ENCODE assay signal across 7 cellular contexts in the genomic region with DNA sequence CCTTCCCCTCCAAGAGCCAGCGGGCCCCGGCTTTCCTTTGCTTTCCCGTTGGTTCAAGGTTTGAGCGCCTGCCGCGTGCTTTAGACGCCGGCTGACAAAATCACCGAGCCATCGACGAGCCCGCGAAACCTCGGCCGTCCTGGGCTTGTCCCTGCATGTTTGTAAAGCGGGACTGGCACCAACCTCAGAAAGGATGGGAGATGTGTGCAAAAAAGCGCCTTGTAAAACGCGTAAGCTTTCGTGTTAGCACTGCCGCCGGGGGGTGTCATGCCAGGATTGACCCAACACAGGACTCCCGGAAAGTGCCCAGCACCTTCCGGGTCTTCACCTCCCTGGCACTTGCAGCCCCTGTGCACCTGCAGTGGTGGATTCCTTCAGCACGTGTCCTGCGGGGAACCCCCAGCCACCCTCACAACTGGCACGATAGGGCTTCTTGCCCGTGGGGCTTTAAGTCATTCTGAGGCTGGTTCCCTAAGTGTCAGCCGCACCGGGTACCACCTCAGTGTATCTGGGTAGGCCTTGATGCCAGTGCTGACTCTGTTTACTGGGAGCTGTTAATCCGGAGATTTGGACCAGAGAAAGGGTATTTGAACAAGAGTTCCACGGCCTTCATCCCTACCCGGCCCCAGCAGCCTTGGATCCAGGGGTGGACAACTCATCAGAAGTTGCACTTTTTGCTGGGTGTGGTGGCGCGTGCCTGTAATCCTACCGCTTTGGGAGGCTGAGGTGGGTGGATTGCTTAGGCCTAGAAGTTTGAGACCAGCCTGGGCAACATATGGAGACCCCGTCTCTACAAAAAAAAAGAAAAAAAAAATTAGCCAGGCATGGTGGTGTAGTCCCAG. TPM values are rescaled to one million over a fixed set of nuclear protein-coding genes. Genes with fewer than 3 reads are reported as not detected.
DNase-seq lines count a peak whose midpoint lies in the region; ATAC-seq and TF ChIP-seq lines count a peak whose summit lies in the region.

No MANE protein-coding gene starts in this region.

- CTCF ChIA-PET in Panc1 (lab: Charles Lee), result interaction anchor here (0.6 to 1.3 kb wide), 3 partner anchors 10 to 157 kb away, joined by 3 to 10 read pairs (median 4); no protein-coding TSS in a partner anchor

- ATAC-seq in Panc1 (0 out of 2 replicates have a peak, but pooled peaks have one; percentile 0), left lung (no peak), GM18519 (IDR thresholded peaks at IDR 0.05; ENCODE audit: low FRiP score, unreplicated experiment) (no peak)

- intact Hi-C loops in Panc1 (cut with micrococcal nuclease; ENCODE audit: unreplicated experiment), result loop anchor here (2.0 kb wide), 1 partner anchor 97 kb away; no protein-coding TSS in a partner anchor
- intact Hi-C loops in ascending aorta (cut with DNase I), result loop anchor here (1.0 kb wide), 1 partner anchor 17 kb away; no protein-coding TSS in a partner anchor
- intact Hi-C loops in left lung (cut with DNase I), result no loop called here
- intact Hi-C loops in posterior vena cava (cut with DNase I), result loop anchor here (5.0 to 10.0 kb wide), 2 partner anchors 95 to 98 kb away; no protein-coding TSS in a partner anchor

- H3K4me1 ChIP-seq in Panc1 (ENCODE audit: control insufficient read depth, insufficient read depth, low read length), result peaks cover 46% of the 10 kb centered on the region
- peaks cover 6 to 23% of the 10 kb centered on the region in 2 donors for H3K4me1 ChIP-seq in ascending aorta
- H3K4me1 ChIP-seq in left lung, result peaks cover 8 to 46% of the 10 kb centered on the region in 2 donors

- H3K27ac ChIP-seq in Panc1 (ENCODE audit: low read length) (peak overlapping the region; percentile 93), ascending aorta (peak overlapping the region; percentile 66 to 84), left lung (peak overlapping the region; percentile 54 to 82)

- no peak for TF ChIP-seq CTCF in Panc1 (IDR thresholded peaks at IDR 0.05)
- TF ChIP-seq CTCF in ascending aorta (IDR thresholded peaks at IDR 0.05), result no peak
- no peak for TF ChIP-seq CTCF in left lung (IDR thresholded peaks at IDR 0.05)

- H3K4me3 ChIP-seq in Panc1 (ENCODE audit: low read depth in 2 of 2, low read length in 2 of 2) (peak overlapping the region; percentile 76 to 99), ascending aorta (peak overlapping the region; percentile 88 to 95), left lung (peak overlapping the region; percentile 73 to 100)

- H3K36me3 ChIP-seq in Panc1 (ENCODE audit: control insufficient read depth, insufficient read depth, low read length), result peaks cover 11% of the 10 kb centered on the region; the same call in 1 of the 2 replicates
- H3K36me3 ChIP-seq in ascending aorta, result peaks cover 0 to under 1% of the 10 kb centered on the region in 2 donors
- peaks cover 0 to 38% of the 10 kb centered on the region in 2 donors for H3K36me3 ChIP-seq in left lung

- H3K27me3 ChIP-seq in Panc1 (ENCODE audit: control insufficient read depth, insufficient read depth, low read length) (no peaks in the 10 kb centered on the region), ascending aorta (no peaks in the 10 kb centered on the region), left lung (no peaks in the 10 kb centered on the region)

- in situ Hi-C loops in GM18951 (cut with MboI; ENCODE audit: low sequenced_read_pairs, unreplicated experiment) (no loop called here), Panc1 (cut with HindIII; ENCODE audit: low pct_unique_long_range_greater_than_20kb, low sequenced_read_pairs) (no loop called here)

- POLR2A ChIA-PET in Panc1 (lab: Charles Lee), result interaction anchor here (1.1 to 1.5 kb wide), 2 partner anchors 17 to 220 kb away, joined by 4 to 10 read pairs; a partner anchor contains a TSS

- H3K9me3 ChIP-seq in Panc1 (ENCODE audit: control insufficient read depth, insufficient read depth, low read depth, low read length) (no peaks in the 10 kb centered on the region), ascending aorta (no peaks in the 10 kb centered on the region), left lung (no peaks in the 10 kb centered on the region)

- no TSS peak for BruUV-seq in Panc1 (replicated peaks; lab: Mats Ljungman, UMichigan)

- no peak for DNase-seq in Panc1 (ENCODE audit: low read depth, low spot score)
- no peak for DNase-seq in ascending aorta (ENCODE audit: low spot score in 2 of 2)
- DNase-seq in left lung, result no peak
- peak; percentile 31 to 32 for DNase-seq in stimulated activated CD8-positive, alpha-beta memory T cell treated with anti-CD3 and anti-CD28 coated beads, Interleukin-2, amount 100 ng/mL, for 48 hours (ENCODE audit: low read depth in 2 of 2)
- DNase-seq in posterior vena cava (ENCODE audit: low spot score), result no peak

- TF ChIP-seq POLR2A in GM18951 (IDR thresholded peaks at IDR 0.05; ENCODE audit: extremely low read depth, insufficient read depth, insufficient read length), result peak; percentile 38

RNA-seq across cellular contexts. Expression of a gene that starts 0.8 kb away (rescaled TPM):
- total RNA-seq in Panc1 (2021; ENCODE audit: unreplicated experiment), result 75.8 TPM
- 144 TPM for polyA plus RNA-seq in Panc1 (2012; ENCODE audit: insufficient read length)
- 6.5 TPM for total RNA-seq in ascending aorta
- total RNA-seq in left lung, result 10 to 100 TPM; 38.3 to 42.2 TPM
- 10 to 100 TPM; 27.8 to 33.7 TPM for total RNA-seq in posterior vena cava

RNA-seq across cellular contexts. Expression of a gene that starts 1.1 kb away (rescaled TPM):
- total RNA-seq in Panc1 (2021; ENCODE audit: unreplicated experiment) (44.9 TPM), ascending aorta (117 TPM), left lung (10 to 100 TPM; 32.3 to 41.2 TPM), posterior vena cava (10 to 100 TPM; 17.4 to 18.4 TPM)
- polyA plus RNA-seq in Panc1 (2012; ENCODE audit: insufficient read length), result 35.3 TPM

RNA-seq across cellular contexts. Expression of a gene that starts 17.2 kb away (rescaled TPM):
- total RNA-seq in Panc1 (2021; ENCODE audit: unreplicated experiment) (26.0 TPM), ascending aorta (6.7 TPM), left lung (1 to 10 TPM; 7.7 to 9.0 TPM), posterior vena cava (1 to 10 TPM; 2.9 to 5.0 TPM)
- 32.5 TPM for polyA plus RNA-seq in Panc1 (2012; ENCODE audit: insufficient read length)

RNA-seq across cellular contexts. Expression of a gene that starts 55.2 kb away (rescaled TPM):
- 188 TPM for total RNA-seq in Panc1 (2021; ENCODE audit: unreplicated experiment)
- 144 TPM for polyA plus RNA-seq in Panc1 (2012; ENCODE audit: insufficient read length)
- total RNA-seq in ascending aorta, result 261 TPM
- 100 to 1,000 TPM in 1 of 2 donors, 10 to 100 TPM in 1; 79.9 to 109 TPM for total RNA-seq in left lung
- 10 to 100 TPM; 59.6 to 85.1 TPM for total RNA-seq in posterior vena cava

Comparison
In these comparisons a context has a peak if more than half of its experiments do, and no peak if none do; other contexts are left out.
1. DNase-seq: peak in stimulated activated CD8-positive, alpha-beta memory T cell treated with anti-CD3 and anti-CD28 coated beads, Interleukin-2, amount 100 ng/mL, for 48 hours (2 of 2); none in Panc1 (single experiment), ascending aorta (0 of 2), left lung (0 of 2) and posterior vena cava (single experiment).
2. intact Hi-C loops: an anchor here in Panc1 (2.0 kb wide), ascending aorta (1.0 kb wide) and posterior vena cava (5.0 to 10.0 kb wide); none called in left lung.
3. Peak in every context shown above with its lines, with median percentiles within 50 percentile points of each other: H3K27ac ChIP-seq and H3K4me3 ChIP-seq.